ENCODE assay signal across 14 cellular contexts in the genomic region with DNA sequence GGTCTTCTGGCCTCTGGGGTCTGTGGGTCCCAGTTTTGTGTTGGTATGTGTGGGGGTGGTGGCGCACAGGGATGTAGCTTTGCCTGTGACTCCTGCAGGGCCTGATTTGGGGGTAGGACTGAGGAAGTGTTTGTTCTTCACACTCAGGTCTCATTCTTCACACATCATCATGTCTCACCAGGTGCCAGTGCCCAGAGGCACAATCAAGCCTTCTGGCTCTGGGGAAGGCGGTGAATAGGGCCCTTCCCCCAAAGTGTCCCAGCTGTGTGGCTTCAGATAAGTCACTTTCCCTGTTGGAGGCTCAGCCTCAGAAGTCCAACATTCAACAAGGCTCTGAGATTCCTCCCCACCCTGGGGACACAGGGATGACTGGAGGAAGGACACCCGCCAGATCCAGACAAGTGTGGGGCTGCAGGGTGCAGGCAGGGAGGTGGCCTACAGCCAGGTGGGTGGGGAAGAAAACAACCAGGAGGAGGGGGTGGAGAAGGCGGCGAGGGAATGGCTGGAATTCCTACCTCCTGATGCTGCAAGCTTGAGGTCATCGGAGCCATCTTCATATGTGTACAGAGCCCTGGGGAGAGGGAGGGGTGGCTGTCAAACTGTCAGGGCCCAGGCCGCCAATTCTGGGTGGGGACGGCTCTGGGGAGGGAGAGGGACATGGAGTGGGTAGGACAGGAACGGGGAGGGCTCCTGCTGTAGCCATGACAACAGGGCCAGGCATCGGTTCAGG. TPM values are rescaled to one million over a fixed set of nuclear protein-coding genes. Genes with fewer than 3 reads are reported as not detected.
DNase-seq lines count a peak whose midpoint lies in the region; ATAC-seq and TF ChIP-seq lines count a peak whose summit lies in the region.
"Had no signal": no experiment of that assay in that cellular context is flagged by ENCODE, and none has a peak within 500 bp of the region (broad histone marks: within the 10 kb centered on the region; RNA-seq: fewer than 3 reads in every experiment).

No MANE protein-coding gene starts in this region.

- WGBS in endodermal cell (ENCODE audit: insufficient coverage in 1 of 2, insufficient read length in 1 of 2), 2 experiments: 56 to 76% methylated on average over 6 to 9 of the region's 10 CpGs

- no peak overlapping the region for H3K4me3 Mint-ChIP-seq in endodermal cell

- intact Hi-C loops in left colon (cut with DNase I, micrococcal nuclease): no loop called here

- no peaks in the 10 kb centered on the region for H3K27me3 Mint-ChIP-seq in endodermal cell (ENCODE audit: insufficient read depth)

- H3K9ac ChIP-seq in endodermal cell (ENCODE audit: extremely low read depth, low read length, poor library complexity, severe bottlenecking) (no peak overlapping the region), muscle layer of colon (ENCODE audit: low read length) (no peak overlapping the region)

- peaks cover 78% of the 10 kb centered on the region for H3K36me3 ChIP-seq in endodermal cell (ENCODE audit: control insufficient read depth, insufficient read depth, low read length)
- H3K36me3 ChIP-seq in muscle layer of colon (ENCODE audit: insufficient read depth, low read length): peaks cover 22% of the 10 kb centered on the region

- H3K4me3 ChIP-seq in endodermal cell (ENCODE audit: low read length): no peak overlapping the region
- H3K4me3 ChIP-seq in muscle layer of colon (ENCODE audit: low read depth in 1 of 2, low read length in 2 of 2): no peak overlapping the region
- H3K4me3 ChIP-seq: mucosa of descending colon had no signal

- H3K27me3 ChIP-seq in endodermal cell (ENCODE audit: control insufficient read depth, insufficient read depth, low read length, poor library complexity, severe bottlenecking): no peaks in the 10 kb centered on the region
- H3K27me3 ChIP-seq in muscle layer of colon (ENCODE audit: control insufficient read depth in 1 of 2, insufficient read depth in 2 of 2, low read length in 2 of 2): no peaks in the 10 kb centered on the region

- peaks cover 10% of the 10 kb centered on the region for H3K9me3 Mint-ChIP-seq in endodermal cell

- H3K9me3 ChIP-seq in endodermal cell (ENCODE audit: control insufficient read depth, low read length) (peaks cover 14% of the 10 kb centered on the region), muscle layer of colon (ENCODE audit: low read length) (no peaks in the 10 kb centered on the region)
- H3K9me3 ChIP-seq: mucosa of descending colon had no signal

- peak; percentile 81 for DNase-seq in AG08396 (ENCODE audit: low spot score)
- peak; percentile 55 for DNase-seq in NCI-H460 (ENCODE audit: extremely low read depth, low read depth)
- DNase-seq in endodermal cell: peak; percentile 87
- no peak for DNase-seq in NCI-H1105 (lab: John Stamatoyannopoulos, UW)
- no peak for DNase-seq in NCI-H345 (lab: John Stamatoyannopoulos, UW)
- DNase-seq in left colon: no peak
- DNase-seq: activated CD8-positive, alpha-beta memory T cell treated with anti-CD3 and anti-CD28 coated beads, Interleukin-2, amount 50 U/mL, for 48 hours; NCI-H1694; stimulated activated CD4-positive, alpha-beta T cell treated with anti-CD3 and anti-CD28 coated beads, Interleukin-12 subunit alpha, Interleukin-12 subunit beta, amount 100 ng/mL, for 4 hours had no signal

- ATAC-seq in left colon: no peak
- ATAC-seq in HG03457 (IDR thresholded peaks at IDR 0.05; ENCODE audit: unreplicated experiment): no peak
- ATAC-seq: mucosa of descending colon had no signal

- peak overlapping the region; percentile 85 for H3K27ac ChIP-seq in endodermal cell (ENCODE audit: low read depth, low read length)
- peak overlapping the region; percentile 32 for H3K27ac ChIP-seq in muscle layer of colon (ENCODE audit: low read depth, low read length)
- H3K27ac ChIP-seq: C4-2B, HL-60 had no signal

- peak overlapping the region; percentile 87 for H3K27ac Mint-ChIP-seq in endodermal cell

- peaks cover 18% of the 10 kb centered on the region for H3K4me1 Mint-ChIP-seq in endodermal cell

- peaks cover 24% of the 10 kb centered on the region for H3K4me1 ChIP-seq in endodermal cell (ENCODE audit: control insufficient read depth, insufficient read depth, low read length)
- H3K4me1 ChIP-seq in muscle layer of colon (ENCODE audit: insufficient read depth, low read length): peaks cover 24% of the 10 kb centered on the region

- peaks cover 69% of the 10 kb centered on the region for H3K36me3 Mint-ChIP-seq in endodermal cell (ENCODE audit: low read depth)

- no peak for TF ChIP-seq CTCF in endodermal cell (conservative IDR thresholded peaks at IDR 0.05)

RNA-seq across cellular contexts. Expression of gene DBN1, which starts 4.9 kb away (rescaled TPM):
- 53.1 and 59.3 TPM in 2 replicates for total RNA-seq in NCI-H460 (2014; rRNA removed; shearing (Covaris generic))
- polyA plus RNA-seq in NCI-H460 (2014; cell fraction: nucleus; rRNA removed): 204 and 209 TPM in 2 replicates
- total RNA-seq in endodermal cell (100 to 1,000 TPM; 322 to 383 TPM), left colon (10 to 100 TPM; 11.8 to 18.8 TPM)
- 285 TPM for polyA plus RNA-seq in endodermal cell (2013, experiment 1 of 2)
- polyA plus RNA-seq in endodermal cell (2013, experiment 2 of 2): 272 TPM

RNA-seq across cellular contexts. Expression of gene PRR7, which starts 21.9 kb away (rescaled TPM):
- total RNA-seq in NCI-H460 (2014; rRNA removed; shearing (Covaris generic)): 29.8 and 34.5 TPM in 2 replicates
- 124 and 127 TPM in 2 replicates for polyA plus RNA-seq in NCI-H460 (2014; cell fraction: nucleus; rRNA removed)
- 1 to 10 TPM; 4.7 to 8.0 TPM for total RNA-seq in endodermal cell
- polyA plus RNA-seq in endodermal cell (2013, experiment 1 of 2): 8.2 TPM
- 8.7 TPM for polyA plus RNA-seq in endodermal cell (2013, experiment 2 of 2)
- 1 to 10 TPM; 1.6 to 2.2 TPM for total RNA-seq in left colon

RNA-seq across cellular contexts. Expression of gene PDLIM7, which starts 28.9 kb away (rescaled TPM):
- total RNA-seq in NCI-H460 (2014; rRNA removed; shearing (Covaris generic)): 24.3 and 25.0 TPM in 2 replicates
- 74.8 and 78.5 TPM in 2 replicates for polyA plus RNA-seq in NCI-H460 (2014; cell fraction: nucleus; rRNA removed)
- total RNA-seq in endodermal cell: 100 to 1,000 TPM; 196 to 241 TPM
- polyA plus RNA-seq in endodermal cell (2013, experiment 1 of 2): 307 TPM
- 281 TPM for polyA plus RNA-seq in endodermal cell (2013, experiment 2 of 2)
- 10 to 100 TPM; 12.1 to 56.5 TPM for total RNA-seq in left colon

RNA-seq across cellular contexts. Expression of gene DOK3, which starts 41.1 kb away (rescaled TPM):
- 0.61 and 1.2 TPM in 2 replicates for total RNA-seq in NCI-H460 (2014; rRNA removed; shearing (Covaris generic))
- polyA plus RNA-seq in NCI-H460 (2014; cell fraction: nucleus; rRNA removed): 1.5 and 2.1 TPM in 2 replicates
- 1 to 10 TPM; 2.1 to 7.7 TPM for total RNA-seq in endodermal cell
- polyA plus RNA-seq in endodermal cell (2013, experiment 1 of 2): 2.2 TPM
- 3.3 TPM for polyA plus RNA-seq in endodermal cell (2013, experiment 2 of 2)
- 1 to 10 TPM; 4.1 to 8.9 TPM for total RNA-seq in left colon

RNA-seq across cellular contexts. Expression of gene GRK6, which starts 42.0 kb away (rescaled TPM):
- total RNA-seq in NCI-H460 (2014; rRNA removed; shearing (Covaris generic)): 37.8 and 38.3 TPM in 2 replicates
- polyA plus RNA-seq in NCI-H460 (2014; cell fraction: nucleus; rRNA removed): 45.1 and 50.9 TPM in 2 replicates
- total RNA-seq in endodermal cell (10 to 100 TPM; 51.6 to 66.8 TPM), left colon (10 to 100 TPM; 34.6 to 43.5 TPM)
- polyA plus RNA-seq in endodermal cell (2013, experiment 1 of 2): 31.2 TPM
- polyA plus RNA-seq in endodermal cell (2013, experiment 2 of 2): 29.2 TPM

Comparison
In these comparisons a context has a peak if more than half of its experiments do, and no peak if none do; other contexts are left out.
1. DNase-seq: peak in AG08396 (single experiment), NCI-H460 (single experiment) and endodermal cell (single experiment); none in NCI-H1105 (single experiment), NCI-H345 (single experiment) and left colon (0 of 2).